In genomic region chr15:47757331-47757730, GRCh38 we compare ENCODE assay signal across 1 cellular context.
TF ChIP-seq lines count a peak whose summit lies in the region.

No MANE protein-coding gene starts in this region.

TF ChIP-seq in WTC11, 78 proteins besides CTCF, POLR2A, EP300 and RAD21 (continued from another document):
- no peak for TF ChIP-seq ATF2 (CRISPR knock-in tag; IDR thresholded peaks at IDR 0.05; ENCODE audit: borderline replicate concordance, low read depth)
- TF ChIP-seq FOXP4 (CRISPR knock-in tag; IDR thresholded peaks at IDR 0.05) = no peak
